Comparison of ENCODE assay signal across 10 cellular contexts in the genomic region with DNA sequence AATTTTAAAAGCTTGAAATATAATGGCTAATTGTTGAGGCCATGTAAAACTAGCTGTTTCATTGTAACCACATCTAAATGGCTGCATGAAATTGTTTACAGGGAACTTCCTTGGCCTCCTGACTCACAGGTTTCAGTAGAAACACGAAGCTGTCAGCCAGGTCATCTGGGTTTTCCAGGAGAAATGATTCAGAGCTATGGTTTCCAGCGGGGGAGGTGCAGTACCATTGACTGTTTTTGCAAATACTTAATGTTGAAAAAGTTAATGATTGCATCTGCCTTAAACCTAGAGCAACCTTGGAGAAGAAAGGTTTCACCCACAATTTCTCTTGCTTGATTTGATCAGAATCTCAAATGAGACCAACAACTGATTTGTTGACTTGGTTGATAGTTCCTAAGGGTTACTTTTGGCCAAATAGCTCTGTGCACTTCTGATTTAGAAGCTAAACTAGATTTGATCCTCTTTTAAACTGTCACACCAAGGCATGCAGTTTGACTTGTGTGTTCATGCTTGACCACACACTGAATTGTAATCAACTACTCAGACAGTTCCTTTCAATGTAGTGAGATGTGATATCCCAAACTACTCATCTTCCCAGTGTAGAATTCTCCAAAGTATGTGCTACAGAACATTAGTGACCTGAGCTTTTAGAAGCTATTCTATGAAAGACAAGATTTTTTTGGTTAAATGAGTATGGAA.
A peak's percentile ranks its signal among the peaks of the same experiment; 100 is the strongest.
DNase-seq lines count a peak whose midpoint lies in the region; ATAC-seq and TF ChIP-seq lines count a peak whose summit lies in the region.
"Had no signal": no experiment of that assay in that cellular context is flagged by ENCODE, and none has a peak within 500 bp of the region (broad histone marks: within the 10 kb centered on the region; RNA-seq: fewer than 3 reads in every experiment).

No MANE protein-coding gene starts in this region.

- H3K4me1 ChIP-seq in sigmoid colon (no peaks in the 10 kb centered on the region), prostate gland (replicated peaks) (no peaks in the 10 kb centered on the region)
- H3K4me1 ChIP-seq: BE2C had no signal

- H3K4me3 ChIP-seq in epithelial cell of proximal tubule (ENCODE audit: low read depth, low read length): no peak overlapping the region
- no peak overlapping the region for H3K4me3 ChIP-seq in sigmoid colon
- H3K4me3 ChIP-seq in prostate gland: no peak overlapping the region

- H3K27ac Mint-ChIP-seq in activated naive CD4-positive, alpha-beta T cell treated with anti-CD3 and anti-CD28 coated beads for 36 hours: no peak overlapping the region
- H3K27ac Mint-ChIP-seq: activated CD4-positive, alpha-beta T cell treated with anti-CD3 and anti-CD28 coated beads, Interleukin-2, amount 10 ng/mL, durations not matched to agents 7 days and 5 days had no signal

- TF ChIP-seq CTCF in epithelial cell of proximal tubule (conservative IDR thresholded peaks at IDR 0.05; ENCODE audit: low read depth, low read length): no peak
- no peak for TF ChIP-seq CTCF in sigmoid colon (IDR thresholded peaks at IDR 0.05)
- TF ChIP-seq CTCF in prostate gland (IDR thresholded peaks at IDR 0.05): no peak

- intact Hi-C loops in activated naive CD4-positive, alpha-beta T cell treated with anti-CD3 and anti-CD28 coated beads for 36 hours (cut with micrococcal nuclease): no loop called here
- intact Hi-C loops in sigmoid colon (cut with DNase I): no loop called here
- intact Hi-C loops in prostate gland (cut with DNase I): no loop called here

- H3K27me3 Mint-ChIP-seq in activated naive CD4-positive, alpha-beta T cell treated with anti-CD3 and anti-CD28 coated beads for 36 hours (ENCODE audit: low read depth): no peaks in the 10 kb centered on the region
- H3K27me3 Mint-ChIP-seq: activated CD4-positive, alpha-beta T cell treated with anti-CD3 and anti-CD28 coated beads, Interleukin-2, amount 10 ng/mL, durations not matched to agents 7 days and 5 days had no signal

- no peaks in the 10 kb centered on the region for H3K36me3 Mint-ChIP-seq in activated naive CD4-positive, alpha-beta T cell treated with anti-CD3 and anti-CD28 coated beads for 36 hours (ENCODE audit: low read depth)

- CTCF ChIA-PET in activated naive CD4-positive, alpha-beta T cell treated with anti-CD3 and anti-CD28 coated beads for 36 hours (lab: Charles Lee): no interaction called here

- H3K27ac ChIP-seq in sigmoid colon: no peak overlapping the region
- H3K27ac ChIP-seq in prostate gland: no peak overlapping the region

- H3K4me1 Mint-ChIP-seq in activated naive CD4-positive, alpha-beta T cell treated with anti-CD3 and anti-CD28 coated beads for 36 hours (ENCODE audit: low read depth): no peaks in the 10 kb centered on the region
- H3K4me1 Mint-ChIP-seq: activated CD4-positive, alpha-beta T cell treated with anti-CD3 and anti-CD28 coated beads, Interleukin-2, amount 10 ng/mL, durations not matched to agents 7 days and 5 days had no signal

- no peaks in the 10 kb centered on the region for H3K9me3 ChIP-seq in sigmoid colon
- no peaks in the 10 kb centered on the region for H3K9me3 ChIP-seq in prostate gland
- H3K9me3 ChIP-seq: BE2C had no signal

- ATAC-seq in HG03565 (IDR thresholded peaks at IDR 0.05; ENCODE audit: unreplicated experiment): peak; percentile 54

- no peak for TF ChIP-seq EP300 in sigmoid colon (IDR thresholded peaks at IDR 0.05)

- WGBS in sigmoid colon, 2 donors: 43 to 49% methylated on average over 2 of the region's 2 CpGs
- 54% methylated on average over 2 of the region's 2 CpGs for WGBS in prostate gland

- H3K9me3 Mint-ChIP-seq in activated naive CD4-positive, alpha-beta T cell treated with anti-CD3 and anti-CD28 coated beads for 36 hours: peaks cover 9% of the 10 kb centered on the region

- H3K4me3 Mint-ChIP-seq in activated naive CD4-positive, alpha-beta T cell treated with anti-CD3 and anti-CD28 coated beads for 36 hours: no peak overlapping the region
- H3K4me3 Mint-ChIP-seq: activated CD4-positive, alpha-beta T cell treated with anti-CD3 and anti-CD28 coated beads, Interleukin-2, amount 10 ng/mL, durations not matched to agents 7 days and 5 days had no signal

- TF ChIP-seq POLR2A in sigmoid colon (IDR thresholded peaks at IDR 0.05): no peak
- no peak for TF ChIP-seq POLR2A in prostate gland (IDR thresholded peaks at IDR 0.05)

- H3K27me3 ChIP-seq in sigmoid colon (no peaks in the 10 kb centered on the region), prostate gland (replicated peaks; ENCODE audit: insufficient read depth) (no peaks in the 10 kb centered on the region)
- H3K27me3 ChIP-seq: BE2C had no signal

- DNase-seq in activated naive CD4-positive, alpha-beta T cell treated with anti-CD3 and anti-CD28 coated beads for 36 hours: peak; percentile 24
- DNase-seq in activated naive CD4-positive, alpha-beta T cell treated with anti-CD3 and anti-CD28 coated beads, Interleukin-2, amount 50 U/mL, for 16 hours: no peak
- peak; percentile 99 for DNase-seq in epithelial cell of proximal tubule (ENCODE audit: low read depth)
- peak; percentile 33 for DNase-seq in stromal cell of bone marrow (ENCODE audit: low read depth)
- no peak for DNase-seq in sigmoid colon
- no peak for DNase-seq in prostate gland (ENCODE audit: low spot score)
- DNase-seq in cerebellar nuclear complex (lab: John Stamatoyannopoulos, UW): no peak
- DNase-seq: activated CD4-positive, alpha-beta T cell treated with anti-CD3 and anti-CD28 coated beads, Interleukin-2, amount 10 ng/mL, durations not matched to agents 7 days and 5 days; BE2C had no signal

- no peaks in the 10 kb centered on the region for H3K36me3 ChIP-seq in sigmoid colon
- no peaks in the 10 kb centered on the region for H3K36me3 ChIP-seq in prostate gland
- H3K36me3 ChIP-seq: BE2C had no signal

Comparison
In these comparisons a context has a peak if more than half of its experiments do, and no peak if none do; other contexts are left out.
1. DNase-seq: peak in activated naive CD4-positive, alpha-beta T cell treated with anti-CD3 and anti-CD28 coated beads for 36 hours (single experiment), epithelial cell of proximal tubule (single experiment) and stromal cell of bone marrow (single experiment); none in activated naive CD4-positive, alpha-beta T cell treated with anti-CD3 and anti-CD28 coated beads, Interleukin-2, amount 50 U/mL, for 16 hours (single experiment), sigmoid colon (single experiment), prostate gland (single experiment) and cerebellar nuclear complex (0 of 2).